Comparison of ENCODE assay signal across 7 cellular contexts in the genomic region with DNA sequence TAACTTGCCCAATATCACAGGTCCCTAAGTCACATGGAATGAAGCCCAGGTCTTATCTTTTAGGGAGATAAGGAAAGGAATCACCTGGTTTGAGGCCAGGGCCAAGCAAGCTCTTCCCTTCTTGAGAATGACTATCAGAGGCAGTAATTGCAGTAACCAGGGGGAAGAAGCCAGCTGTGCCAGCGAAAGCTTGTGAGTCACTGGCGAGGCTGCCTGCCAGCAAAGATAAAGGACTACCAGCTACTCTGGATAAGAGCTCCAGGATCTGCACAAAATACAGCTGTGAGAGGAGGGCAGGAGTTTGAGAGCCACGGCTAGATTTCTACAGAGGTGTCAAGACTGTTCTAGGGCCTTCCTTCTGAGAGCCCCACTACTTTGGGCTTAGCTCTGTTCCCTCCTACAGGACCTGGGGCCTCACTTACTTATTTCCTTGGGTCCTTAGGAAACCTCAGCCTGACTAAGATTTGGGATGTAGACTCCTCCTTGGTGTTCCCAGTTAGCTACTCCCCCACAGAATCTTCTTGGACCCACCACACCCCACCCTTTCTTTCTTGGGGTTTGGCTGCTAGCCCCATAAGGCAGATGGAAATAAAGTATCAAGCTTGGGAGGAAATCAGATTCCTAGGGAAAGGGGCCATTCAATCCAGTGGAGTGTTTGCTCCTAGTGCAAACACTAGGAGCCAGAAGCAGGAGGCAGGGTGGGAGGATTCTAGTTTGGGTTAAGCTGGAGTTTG. TPM values are rescaled to one million over a fixed set of nuclear protein-coding genes. Genes with fewer than 3 reads are reported as not detected.
DNase-seq lines count a peak whose midpoint lies in the region; FAIRE-seq and TF ChIP-seq lines count a peak whose summit lies in the region.
"Had no signal": no experiment of that assay in that cellular context is flagged by ENCODE, and none has a peak within 500 bp of the region (broad histone marks: within the 10 kb centered on the region; RNA-seq: fewer than 3 reads in every experiment).

No MANE protein-coding gene starts in this region.

- H3K4me1 ChIP-seq in right atrium auricular region (peaks cover 0 to 10% of the 10 kb centered on the region in 2 donors), thyroid gland (no peaks in the 10 kb centered on the region)

- H3K36me3 ChIP-seq in right atrium auricular region = no peaks in the 10 kb centered on the region
- no peaks in the 10 kb centered on the region for H3K36me3 ChIP-seq in thyroid gland

- H3K27me3 ChIP-seq in right atrium auricular region (no peaks in the 10 kb centered on the region), thyroid gland (no peaks in the 10 kb centered on the region)

- DNase-seq in ACHN (peak; percentile 50), RCC 7860 (ENCODE audit: low spot score) (peak; percentile 22), right atrium auricular region (ENCODE audit: low spot score) (peak; percentile 87), DMS79 (lab: John Stamatoyannopoulos, UW) (no peak), thyroid gland (no peak), NCI-H345 (lab: John Stamatoyannopoulos, UW) (no peak)
- DNase-seq: CD4-positive, CD25-positive, alpha-beta regulatory T cell had no signal

- no peak for TF ChIP-seq POLR2A in thyroid gland (IDR thresholded peaks at IDR 0.05)

- no peak for FAIRE-seq in RCC 7860 (lab: Jason Lieb, UNC)

- H3K27ac ChIP-seq in right atrium auricular region = peak overlapping the region; percentile 31 to 38
- no peak overlapping the region for H3K27ac ChIP-seq in thyroid gland

- intact Hi-C loops in thyroid gland (cut with DNase I) = loop anchor here (5.0 to 10.0 kb wide), 2 partner anchors 65 to 102 kb away; no protein-coding TSS in a partner anchor

- in situ Hi-C loops in ACHN (cut with HindIII; ENCODE audit: low pct_ligation_motif_present, low pct_unique_long_range_greater_than_20kb, low sequenced_read_pairs) = no loop called here

- no peak overlapping the region for H3K4me3 ChIP-seq in right atrium auricular region
- H3K4me3 ChIP-seq in thyroid gland (replicated peaks in 1 of 3) = no peak overlapping the region

- 65 to 89% methylated on average over 3 of the region's 3 CpGs for WGBS in thyroid gland, 2 donors

- TF ChIP-seq CTCF in right atrium auricular region (IDR thresholded peaks at IDR 0.05) (no peak), thyroid gland (IDR thresholded peaks at IDR 0.05) (no peak)

- no peaks in the 10 kb centered on the region for H3K9me3 ChIP-seq in right atrium auricular region
- no peaks in the 10 kb centered on the region for H3K9me3 ChIP-seq in thyroid gland

RNA-seq across cellular contexts. Expression of a gene that starts 9.6 kb away (rescaled TPM):
- total RNA-seq in right atrium auricular region (not detected), thyroid gland (1 to 10 TPM in 1 of 4 donors, not detected in 3; 1.0 TPM)
- total RNA-seq: CD4-positive, CD25-positive, alpha-beta regulatory T cell had no signal

RNA-seq across cellular contexts. Expression of a gene that starts 11.1 kb away (rescaled TPM):
- total RNA-seq in right atrium auricular region (not detected), thyroid gland (under 1 TPM in 2 of 4 donors, not detected in 2; 0.39 to 0.67 TPM)

RNA-seq across cellular contexts. Expression of a gene that starts 15.6 kb away (rescaled TPM):
- total RNA-seq in right atrium auricular region = 10 to 100 TPM; 26.7 to 37.6 TPM
- 10 to 100 TPM; 37.1 to 60.8 (median 43.6) TPM for total RNA-seq in thyroid gland

RNA-seq across cellular contexts. Expression of a gene that starts 44.6 kb away (rescaled TPM):
- total RNA-seq in right atrium auricular region (not detected), thyroid gland (not detected)
- total RNA-seq: CD4-positive, CD25-positive, alpha-beta regulatory T cell had no signal

RNA-seq across cellular contexts. Expression of a gene that starts 51.0 kb away (rescaled TPM):
- total RNA-seq in right atrium auricular region (not detected), thyroid gland (not detected)
- total RNA-seq: CD4-positive, CD25-positive, alpha-beta regulatory T cell had no signal

Comparison
In these comparisons a context has a peak if more than half of its experiments do, and no peak if none do; other contexts are left out.
1. DNase-seq: peak in ACHN (single experiment), RCC 7860 (single experiment) and right atrium auricular region (single experiment); none in DMS79 (single experiment), thyroid gland (0 of 2) and NCI-H345 (single experiment).
2. H3K27ac ChIP-seq: peak in right atrium auricular region (2 of 2); none in thyroid gland (0 of 3).